ENCODE assay signal across 11 cellular contexts in genomic region chr19:34555447-34555846, GRCh38.
DNase-seq lines count a peak whose midpoint lies in the region; ATAC-seq and TF ChIP-seq lines count a peak whose summit lies in the region.
"Had no signal": no experiment of that assay in that cellular context is flagged by ENCODE, and none has a peak within 500 bp of the region (broad histone marks: within the 10 kb centered on the region; RNA-seq: fewer than 3 reads in every experiment).

No MANE protein-coding gene starts in this region.

- H3K4me3 Mint-ChIP-seq in activated CD4-positive, alpha-beta T cell treated with anti-CD3 and anti-CD28 coated beads for 36 hours, result no peak overlapping the region
- H3K4me3 Mint-ChIP-seq: activated naive CD8-positive, alpha-beta T cell; CD4-positive, alpha-beta T cell had no signal

- no peak overlapping the region for H3K27ac ChIP-seq in brain microvascular endothelial cell
- H3K27ac ChIP-seq in psoas muscle, result no peak overlapping the region
- H3K27ac ChIP-seq: heart left ventricle had no signal

- H3K4me1 ChIP-seq in psoas muscle, result no peaks in the 10 kb centered on the region

- POLR2A ChIA-PET in activated CD4-positive, alpha-beta T cell treated with anti-CD3 and anti-CD28 coated beads for 36 hours (lab: Charles Lee), result no interaction called here

- H3K27me3 ChIP-seq in brain microvascular endothelial cell (replicated peaks) (no peaks in the 10 kb centered on the region), psoas muscle (ENCODE audit: insufficient read depth in 3 of 3, low read length in 2 of 3) (peaks cover 0 to 11% (median 5%) of the 10 kb centered on the region in 3 donors)

- peak; percentile 15 for DNase-seq in activated CD4-positive, alpha-beta T cell treated with anti-CD3 and anti-CD28 coated beads for 36 hours
- DNase-seq in activated CD4-positive, alpha-beta T cell treated with anti-CD3 and anti-CD28 coated beads, Interleukin-2, amount 50 U/mL, for 48 hours, result no peak
- peak; percentile 17 for DNase-seq in M059J (ENCODE audit: low read depth)
- peak; percentile 25 for DNase-seq in brain microvascular endothelial cell
- no peak for DNase-seq in psoas muscle
- DNase-seq in GM19238 (ENCODE audit: insufficient read length, low spot score), result no peak
- no peak for DNase-seq in GF-D8 (lab: John Stamatoyannopoulos, UW)
- DNase-seq: CD4-positive, alpha-beta T cell; heart left ventricle had no signal

- no peaks in the 10 kb centered on the region for H3K36me3 ChIP-seq in brain microvascular endothelial cell (replicated peaks)
- no peaks in the 10 kb centered on the region for H3K36me3 ChIP-seq in psoas muscle (ENCODE audit: insufficient read depth in 1 of 2, low read depth in 1 of 2)
- H3K36me3 ChIP-seq: heart left ventricle had no signal

- CTCF ChIA-PET in activated CD4-positive, alpha-beta T cell treated with anti-CD3 and anti-CD28 coated beads for 36 hours (lab: Charles Lee), result interaction anchor here (1.0 kb wide), 1 partner anchor 29 kb away, joined by 3 read pairs; no protein-coding TSS in a partner anchor

- H3K9me3 Mint-ChIP-seq in activated CD4-positive, alpha-beta T cell treated with anti-CD3 and anti-CD28 coated beads for 36 hours (ENCODE audit: low read depth), result peaks cover under 1% of the 10 kb centered on the region

- ATAC-seq in activated CD4-positive, alpha-beta T cell treated with anti-CD3 and anti-CD28 coated beads for 36 hours, result no peak
- ATAC-seq in psoas muscle (no peak), HG03442 (IDR thresholded peaks at IDR 0.05; ENCODE audit: unreplicated experiment) (no peak)
- ATAC-seq: heart left ventricle had no signal

- intact Hi-C loops in activated CD4-positive, alpha-beta T cell treated with anti-CD3 and anti-CD28 coated beads for 36 hours (cut with DNase I, micrococcal nuclease), result no loop called here
- intact Hi-C loops in psoas muscle (cut with DNase I), result no loop called here

- WGBS in psoas muscle, 3 donors, result 71 to 75% (median 72%) methylated on average over 6 of the region's 6 CpGs

- H3K27me3 Mint-ChIP-seq in activated CD4-positive, alpha-beta T cell treated with anti-CD3 and anti-CD28 coated beads for 36 hours, result peaks cover 29% of the 10 kb centered on the region

- peaks cover 2% of the 10 kb centered on the region for H3K9me3 ChIP-seq in psoas muscle

- no peak overlapping the region for H3K27ac Mint-ChIP-seq in activated CD4-positive, alpha-beta T cell treated with anti-CD3 and anti-CD28 coated beads for 36 hours
- H3K27ac Mint-ChIP-seq: activated naive CD8-positive, alpha-beta T cell; CD4-positive, alpha-beta T cell had no signal

- no peaks in the 10 kb centered on the region for H3K4me1 Mint-ChIP-seq in activated CD4-positive, alpha-beta T cell treated with anti-CD3 and anti-CD28 coated beads for 36 hours

- H3K36me3 Mint-ChIP-seq in activated CD4-positive, alpha-beta T cell treated with anti-CD3 and anti-CD28 coated beads for 36 hours (ENCODE audit: low read depth), result no peaks in the 10 kb centered on the region
- H3K36me3 Mint-ChIP-seq: activated naive CD8-positive, alpha-beta T cell had no signal

- peak; percentile 29 for TF ChIP-seq CTCF in brain microvascular endothelial cell (IDR thresholded peaks at IDR 0.05; ENCODE audit: low read depth, low read length, missing control alignments)
- TF ChIP-seq CTCF in psoas muscle (IDR thresholded peaks at IDR 0.05), result peak; percentile 4

- H3K4me3 ChIP-seq in brain microvascular endothelial cell (ENCODE audit: low read depth, low read length) (no peak overlapping the region), psoas muscle (no peak overlapping the region)
- H3K4me3 ChIP-seq: heart left ventricle had no signal

- in situ Hi-C loops in brain microvascular endothelial cell (cut with HindIII; ENCODE audit: low pct_ligation_motif_present, low sequenced_read_pairs), result no loop called here

Comparison
In these comparisons a context has a peak if more than half of its experiments do, and no peak if none do; other contexts are left out.
1. DNase-seq: peak in activated CD4-positive, alpha-beta T cell treated with anti-CD3 and anti-CD28 coated beads for 36 hours (single experiment), M059J (single experiment) and brain microvascular endothelial cell (single experiment); none in activated CD4-positive, alpha-beta T cell treated with anti-CD3 and anti-CD28 coated beads, Interleukin-2, amount 50 U/mL, for 48 hours (0 of 2), psoas muscle (0 of 2), GM19238 (single experiment) and GF-D8 (single experiment).